Comparison of ENCODE assay signal across 14 cellular contexts in the genomic region with DNA sequence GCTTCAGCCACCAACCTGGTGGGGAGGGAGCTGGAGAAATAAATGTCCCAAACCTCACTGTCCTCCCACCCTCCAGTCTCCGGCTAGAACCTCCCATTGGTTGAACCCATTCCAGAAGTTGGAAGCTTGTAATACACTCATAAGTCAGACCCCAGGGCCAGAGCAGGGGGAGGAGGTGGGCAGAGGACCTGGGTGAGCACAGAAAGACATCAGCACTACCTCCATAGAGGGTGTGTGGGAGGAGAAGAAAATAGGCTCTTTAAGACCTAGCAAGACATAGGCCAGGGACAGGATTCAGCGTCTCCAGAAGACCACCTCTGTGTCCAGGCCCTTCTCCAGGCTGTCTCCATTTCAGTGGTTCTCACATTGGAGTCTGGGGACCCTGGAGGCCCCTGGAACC.
DNase-seq lines count a peak whose midpoint lies in the region; ATAC-seq and TF ChIP-seq lines count a peak whose summit lies in the region.
"Had no signal": no experiment of that assay in that cellular context is flagged by ENCODE, and none has a peak within 500 bp of the region (broad histone marks: within the 10 kb centered on the region; RNA-seq: fewer than 3 reads in every experiment).

No MANE protein-coding gene starts in this region.

- ATAC-seq in RWPE2 (ENCODE audit: low read depth), result no peak
- ATAC-seq in gastroesophageal sphincter, result no peak
- no peak for ATAC-seq in GM18498 (IDR thresholded peaks at IDR 0.05; ENCODE audit: unreplicated experiment)
- no peak for ATAC-seq in HG03196 (IDR thresholded peaks at IDR 0.05; ENCODE audit: unreplicated experiment)
- no peak for ATAC-seq in GM18870 (IDR thresholded peaks at IDR 0.05; ENCODE audit: unreplicated experiment)

- H3K9me3 ChIP-seq in RWPE2 (ENCODE audit: severe bottlenecking), result no peaks in the 10 kb centered on the region
- peaks cover 0 to 4% (median 0%) of the 10 kb centered on the region in 4 donors for H3K9me3 ChIP-seq in sigmoid colon
- H3K9me3 ChIP-seq in gastroesophageal sphincter, result peaks cover 0 to 6% (median 0%) of the 10 kb centered on the region in 3 donors
- H3K9me3 ChIP-seq: HAP-1 had no signal

- TF ChIP-seq POLR2A in sigmoid colon (IDR thresholded peaks at IDR 0.05) (no peak), gastroesophageal sphincter (IDR thresholded peaks at IDR 0.05) (no peak)

- H3K4me1 ChIP-seq in RWPE2 (ENCODE audit: insufficient read depth, poor library complexity, severe bottlenecking), result no peaks in the 10 kb centered on the region
- no peaks in the 10 kb centered on the region for H3K4me1 ChIP-seq in sigmoid colon
- H3K4me1 ChIP-seq in gastroesophageal sphincter, result no peaks in the 10 kb centered on the region
- H3K4me1 ChIP-seq: HAP-1 had no signal

- TF ChIP-seq CTCF in RWPE2 (IDR thresholded peaks at IDR 0.05; ENCODE audit: poor library complexity, severe bottlenecking) (no peak), sigmoid colon (IDR thresholded peaks at IDR 0.05) (no peak), gastroesophageal sphincter (IDR thresholded peaks at IDR 0.05) (no peak)

- DNase-seq in RWPE2 (ENCODE audit: low spot score) (peak; percentile 60), ecto neural progenitor cell (ENCODE audit: low spot score) (peak; percentile 22), sigmoid colon (peak; percentile 22)
- DNase-seq: C1 segment of cervical spinal cord; Calu3; CD4-positive, alpha-beta T cell; DMS79; EL; HFFc6 had no signal

- H3K36me3 ChIP-seq in RWPE2 (ENCODE audit: low read depth) (no peaks in the 10 kb centered on the region), sigmoid colon (no peaks in the 10 kb centered on the region), gastroesophageal sphincter (no peaks in the 10 kb centered on the region)
- H3K36me3 ChIP-seq: HAP-1 had no signal

- TF ChIP-seq EP300 in sigmoid colon (IDR thresholded peaks at IDR 0.05), result no peak
- TF ChIP-seq EP300 in gastroesophageal sphincter (IDR thresholded peaks at IDR 0.05), result no peak

- H3K4me3 ChIP-seq in RWPE2 (ENCODE audit: severe bottlenecking) (no peak overlapping the region), sigmoid colon (no peak overlapping the region), gastroesophageal sphincter (no peak overlapping the region)
- H3K4me3 ChIP-seq: HAP-1 had no signal

- H3K27me3 ChIP-seq in RWPE2 (ENCODE audit: insufficient read depth, poor library complexity, severe bottlenecking), result no peaks in the 10 kb centered on the region
- peaks cover 0 to 4% (median 0%) of the 10 kb centered on the region in 3 donors for H3K27me3 ChIP-seq in sigmoid colon
- H3K27me3 ChIP-seq in gastroesophageal sphincter, result peaks cover 36% of the 10 kb centered on the region

- H3K27ac ChIP-seq in RWPE2 (ENCODE audit: poor library complexity, severe bottlenecking) (no peak overlapping the region), sigmoid colon (no peak overlapping the region), gastroesophageal sphincter (no peak overlapping the region)

- WGBS in sigmoid colon, 2 donors, result 93 to 95% methylated on average over 2 of the region's 2 CpGs
- WGBS in gastroesophageal sphincter (ENCODE audit: low coverage in 1 of 2), 2 donors, result 88 to 100% methylated on average over 1 to 2 of the region's 2 CpGs

- intact Hi-C loops in sigmoid colon (cut with DNase I), result no loop called here
